9 cellular contexts compared by ENCODE assay signal in genomic region chr4:142567620-142568451, GRCh38.
DNase-seq lines count a peak whose midpoint lies in the region; ATAC-seq, FAIRE-seq and TF ChIP-seq lines count a peak whose summit lies in the region.
"Had no signal": no experiment of that assay in that cellular context is flagged by ENCODE, and none has a peak within 500 bp of the region (broad histone marks: within the 10 kb centered on the region; RNA-seq: fewer than 3 reads in every experiment).

No MANE protein-coding gene starts in this region.

- H3K27me3 ChIP-seq in PC-3 (ENCODE audit: low read length) (no peaks in the 10 kb centered on the region), smooth muscle cell (ENCODE audit: low read depth) (no peaks in the 10 kb centered on the region)

- H3K36me3 Mint-ChIP-seq in activated CD4-positive, alpha-beta T cell treated with anti-CD3 and anti-CD28 coated beads, Interleukin-2, amount 10 ng/mL, durations not matched to agents 24 days and 14 days (ENCODE audit: low read depth) = peaks cover 16% of the 10 kb centered on the region
- H3K36me3 Mint-ChIP-seq: type B pancreatic cell had no signal

- no peaks in the 10 kb centered on the region for H3K79me2 ChIP-seq in PC-3 (ENCODE audit: low read length)
- no peaks in the 10 kb centered on the region for H3K79me2 ChIP-seq in smooth muscle cell (ENCODE audit: low read depth)

- no peaks in the 10 kb centered on the region for H3K27me3 Mint-ChIP-seq in activated CD4-positive, alpha-beta T cell treated with anti-CD3 and anti-CD28 coated beads, Interleukin-2, amount 10 ng/mL, durations not matched to agents 24 days and 14 days
- H3K27me3 Mint-ChIP-seq: type B pancreatic cell had no signal

- H3K4me1 Mint-ChIP-seq in activated CD4-positive, alpha-beta T cell treated with anti-CD3 and anti-CD28 coated beads, Interleukin-2, amount 10 ng/mL, durations not matched to agents 24 days and 14 days = peaks cover 45% of the 10 kb centered on the region

- POLR2A ChIA-PET in PC-3 (lab: Charles Lee; ENCODE audit: unreplicated experiment) = no interaction called here

- H3K4me3 ChIP-seq in PC-3 (ENCODE audit: low read length) (no peak overlapping the region), smooth muscle cell (peak overlapping the region; percentile 24)

- no peaks in the 10 kb centered on the region for H3F3A ChIP-seq in PC-3 (ENCODE audit: low read length, unreplicated experiment)
- no peaks in the 10 kb centered on the region for H3F3A ChIP-seq in smooth muscle cell (ENCODE audit: low read depth)

- TF ChIP-seq CTCF in PC-3 (conservative IDR thresholded peaks at IDR 0.05; ENCODE audit: low read depth, low read length) (no peak), smooth muscle cell (IDR thresholded peaks at IDR 0.05; ENCODE audit: borderline replicate concordance, insufficient read depth, poor library complexity, severe bottlenecking) (no peak)

- H4K20me1 ChIP-seq in PC-3 (ENCODE audit: low read length) (no peaks in the 10 kb centered on the region), smooth muscle cell (ENCODE audit: low read depth) (no peaks in the 10 kb centered on the region)

- CTCF ChIA-PET in PC-3 (lab: Charles Lee) = no interaction called here

- H2AFZ ChIP-seq in PC-3 (ENCODE audit: low read length) = 0 out of 2 replicates have a peak overlapping the region, but pooled peaks have one; percentile 3
- peak overlapping the region; percentile 22 for H2AFZ ChIP-seq in smooth muscle cell (ENCODE audit: low read depth)

- ATAC-seq in PC-3 = no peak
- ATAC-seq in GM21723 (IDR thresholded peaks at IDR 0.05; ENCODE audit: unreplicated experiment) = no peak
- no peak for ATAC-seq in HG02840 (IDR thresholded peaks at IDR 0.05; ENCODE audit: low FRiP score, unreplicated experiment)

- peak overlapping the region; percentile 90 for H3K27ac Mint-ChIP-seq in activated CD4-positive, alpha-beta T cell treated with anti-CD3 and anti-CD28 coated beads, Interleukin-2, amount 10 ng/mL, durations not matched to agents 24 days and 14 days
- H3K27ac Mint-ChIP-seq: type B pancreatic cell had no signal

- no peaks in the 10 kb centered on the region for H3K36me3 ChIP-seq in PC-3 (ENCODE audit: low read depth, low read length)
- H3K36me3 ChIP-seq in smooth muscle cell (ENCODE audit: low read depth) = no peaks in the 10 kb centered on the region

- H3K4me1 ChIP-seq in PC-3 (ENCODE audit: insufficient read depth, low read length) (peaks cover 6% of the 10 kb centered on the region; the same call in 1 of the 2 replicates), smooth muscle cell (ENCODE audit: low read depth) (peaks cover 16% of the 10 kb centered on the region)

- no peaks in the 10 kb centered on the region for H3K9me3 ChIP-seq in PC-3 (ENCODE audit: low read length)
- no peaks in the 10 kb centered on the region for H3K9me3 ChIP-seq in smooth muscle cell (replicated peaks; ENCODE audit: low read depth)

- H3K9me3 Mint-ChIP-seq in activated CD4-positive, alpha-beta T cell treated with anti-CD3 and anti-CD28 coated beads, Interleukin-2, amount 10 ng/mL, durations not matched to agents 24 days and 14 days = peaks cover 5% of the 10 kb centered on the region

- no peaks in the 10 kb centered on the region for H3K9me2 ChIP-seq in PC-3 (replicated peaks; ENCODE audit: low read length)

- peak; percentile 74 for DNase-seq in activated CD4-positive, alpha-beta T cell treated with anti-CD3 and anti-CD28 coated beads, Interleukin-2, amount 10 ng/mL, durations not matched to agents 24 days and 14 days
- DNase-seq in activated CD4-positive, alpha-beta T cell treated with anti-CD3 and anti-CD28 coated beads for 1 hour = no peak
- DNase-seq in PC-3 = peak; percentile 13
- DNase-seq in smooth muscle cell (lab: John Stamatoyannopoulos, UW; ENCODE audit: unreplicated experiment) = no peak
- DNase-seq in HTR-8/SVneo (ENCODE audit: insufficient read length, low spot score) = no peak

- H3K4me2 ChIP-seq in PC-3 (ENCODE audit: low read length) (no peak overlapping the region), smooth muscle cell (peak overlapping the region; percentile 14)

- H3K9ac ChIP-seq in PC-3 (ENCODE audit: low read length) (no peak overlapping the region), smooth muscle cell (ENCODE audit: low read depth) (no peak overlapping the region)

- intact Hi-C loops in activated CD4-positive, alpha-beta T cell treated with anti-CD3 and anti-CD28 coated beads, Interleukin-2, amount 10 ng/mL, durations not matched to agents 24 days and 14 days (cut with micrococcal nuclease) = loop anchor here (1.0 to 5.0 kb wide), 11 partner anchors 129 to 619 kb away; partner anchors contain the start of gene INPP4B
- intact Hi-C loops in PC-3 (cut with micrococcal nuclease) = no loop called here

- BruUV-seq in PC-3 (replicated peaks; lab: Mats Ljungman, UMichigan) = no TSS peak

- 82% methylated on average over 4 of the region's 4 CpGs for WGBS in smooth muscle cell (ENCODE audit: low lambda C conversion rate)

- H3K27ac ChIP-seq in PC-3 (ENCODE audit: low read length) = no peak overlapping the region
- H3K27ac ChIP-seq in smooth muscle cell (ENCODE audit: low read depth) = peak overlapping the region; percentile 20

- H3K4me3 Mint-ChIP-seq in activated CD4-positive, alpha-beta T cell treated with anti-CD3 and anti-CD28 coated beads, Interleukin-2, amount 10 ng/mL, durations not matched to agents 24 days and 14 days = peak overlapping the region; percentile 85
- H3K4me3 Mint-ChIP-seq: type B pancreatic cell had no signal

- FAIRE-seq in endometrium (lab: Jason Lieb, UNC) (peak; percentile 72), HTR-8/SVneo (lab: Jason Lieb, UNC) (no peak)

Comparison
In these comparisons a context has a peak if more than half of its experiments do, and no peak if none do; other contexts are left out.
1. DNase-seq: peak in activated CD4-positive, alpha-beta T cell treated with anti-CD3 and anti-CD28 coated beads, Interleukin-2, amount 10 ng/mL, durations not matched to agents 24 days and 14 days (single experiment) and PC-3 (single experiment); none in activated CD4-positive, alpha-beta T cell treated with anti-CD3 and anti-CD28 coated beads for 1 hour (single experiment), smooth muscle cell (single experiment) and HTR-8/SVneo (single experiment).